ENCODE assay signal across 35 cellular contexts in genomic region chr12:41899577-41899976, GRCh38.
"Had no signal": no experiment of that assay in that cellular context is flagged by ENCODE, and none has a peak within 500 bp of the region (broad histone marks: within the 10 kb centered on the region; RNA-seq: fewer than 3 reads in every experiment).

No MANE protein-coding gene starts in this region.

- H3K4me3 ChIP-seq: MG63 had no signal

- H3K36me3 ChIP-seq: MG63 had no signal

- H3K9me3 ChIP-seq: MG63 had no signal

- DNase-seq: Karpas-422, Kasumi-1, MG63, MM.1S, MV-4-11, NCI-H1048, NCI-H1092, NCI-H1092 treated with DMSO at 0.1 percent for 48 hours, NCI-H1105, NCI-H1105 treated with DMSO at 0.1 percent for 48 hours, NCI-H1417, NCI-H1417 treated with DMSO at 0.1 percent for 48 hours, NCI-H1436, NCI-H1436 treated with DMSO at 0.1 percent for 48 hours, NCI-H146, NCI-H1694, NCI-H1694 treated with DMSO at 0.1 percent for 48 hours, NCI-H187, NCI-H187 treated with DMSO at 0.1 percent for 48 hours, NCI-H1930, NCI-H2029, NCI-H2029 treated with DMSO at 0.1 percent for 48 hours, NCI-H2081, NCI-H2081 treated with DMSO at 0.1 percent for 48 hours, NCI-H2107, NCI-H2171, NCI-H2171 treated with DMSO at 0.1 percent for 48 hours, NCI-H2227 treated with DMSO at 0.1 percent for 48 hours, NCI-H226, NCI-H345, NCI-H446, NCI-H446 treated with DMSO at 0.1 percent for 48 hours, NCI-H510A, NCI-H510A treated with DMSO at 0.1 percent for 48 hours, NCI-H524 had no signal

- H3K27me3 ChIP-seq: MG63 had no signal
